ENCODE assay signal across 21 cellular contexts in the genomic region with DNA sequence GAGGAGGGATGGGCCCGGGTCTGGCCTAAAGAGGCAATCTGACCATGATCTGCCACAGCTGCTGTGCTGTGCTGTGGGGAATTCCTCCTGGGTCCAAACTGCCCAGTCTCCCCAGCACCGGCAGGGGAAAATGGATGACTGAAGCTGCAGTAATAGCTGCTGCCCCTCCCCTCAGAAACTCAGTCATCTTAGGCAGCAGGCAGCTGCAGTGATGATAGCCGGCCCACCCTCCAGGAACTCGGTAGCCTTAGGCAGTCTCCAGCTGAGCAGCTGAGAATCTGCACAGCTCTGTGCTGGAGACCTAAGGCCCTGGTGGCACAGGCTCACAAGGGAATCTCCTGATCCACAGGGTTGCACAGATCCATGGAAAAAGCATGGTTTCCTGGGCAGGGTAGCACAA.
"Had no signal": no experiment of that assay in that cellular context is flagged by ENCODE, and none has a peak within 500 bp of the region (broad histone marks: within the 10 kb centered on the region; RNA-seq: fewer than 3 reads in every experiment).

No MANE protein-coding gene starts in this region.

- H3K4me3 ChIP-seq: colonic mucosa, left ventricle myocardium inferior, lower lobe of right lung, right atrium auricular region, smooth muscle cell, suprapubic skin, thyroid gland, upper lobe of left lung, uterus had no signal

- H3K9me3 ChIP-seq: colonic mucosa, suprapubic skin, thyroid gland, uterus had no signal

- H3K27me3 ChIP-seq: colonic mucosa, foreskin keratinocyte, right atrium auricular region, suprapubic skin, thyroid gland, upper lobe of left lung, uterus had no signal

- H3K4me2 ChIP-seq: smooth muscle cell had no signal

- H3K27ac ChIP-seq: colonic mucosa, foreskin keratinocyte, left ventricle myocardium inferior, lower lobe of right lung, parathyroid adenoma, right atrium auricular region, suprapubic skin, thyroid gland, upper lobe of left lung, uterus had no signal

- H2AFZ ChIP-seq: parathyroid adenoma had no signal

- H3K79me2 ChIP-seq: parathyroid adenoma had no signal

- H3K36me3 ChIP-seq: colonic mucosa, left ventricle myocardium inferior, lower lobe of right lung, right atrium auricular region, suprapubic skin, thyroid gland, upper lobe of left lung, uterus had no signal

- DNase-seq: colonic mucosa; effector CD4-positive, alpha-beta T cell; endodermal cell; erythroblast; foreskin keratinocyte; immature natural killer cell; kidney; left cardiac atrium; left ventricle myocardium inferior; lower lobe of right lung; naive B cell; stimulated activated CD4-positive, alpha-beta T cell treated with anti-CD3 and anti-CD28 coated beads, Interleukin-2, amount 100 ng/mL, for 48 hours; stimulated activated CD8-positive, alpha-beta memory T cell treated with anti-CD3 and anti-CD28 coated beads, Interleukin-4, amount 100 ng/mL, for 48 hours; stimulated activated naive CD8-positive, alpha-beta T cell treated with anti-CD3 and anti-CD28 coated beads, Interleukin-15, Interleukin-2, amounts not matched to agents 100 U/mL and 50 U/mL, for 24 hours; thyroid gland; upper lobe of left lung; uterus had no signal

- H3K4me1 ChIP-seq: colonic mucosa, foreskin keratinocyte, left ventricle myocardium inferior, lower lobe of right lung, parathyroid adenoma, right atrium auricular region, suprapubic skin, thyroid gland, upper lobe of left lung, uterus had no signal

- H3K9ac ChIP-seq: parathyroid adenoma had no signal
